In the genomic region with DNA sequence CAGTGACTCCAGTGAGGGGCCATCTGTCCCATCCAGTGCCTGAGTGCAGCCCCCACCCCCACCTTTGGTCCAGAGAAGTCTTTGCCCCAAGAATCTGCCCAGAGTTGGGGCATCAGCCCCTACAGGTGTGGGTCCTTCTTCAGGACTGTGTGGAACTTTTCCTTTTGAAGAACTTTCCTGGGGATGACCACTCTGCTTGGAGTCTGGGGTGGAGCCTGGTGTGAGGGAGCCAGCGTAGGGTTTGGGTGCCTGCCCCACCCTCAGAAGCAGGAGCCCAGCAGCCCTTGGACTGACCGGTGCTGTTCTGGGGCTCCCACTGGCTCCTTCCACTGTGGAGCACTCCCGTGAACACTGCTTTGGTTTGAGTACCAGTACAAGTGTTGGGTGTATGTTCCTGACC, we compare ENCODE assay signal across 1 cellular context.
TF ChIP-seq lines count a peak whose summit lies in the region.

No MANE protein-coding gene starts in this region.

TF ChIP-seq in A549, 52 proteins besides CTCF, POLR2A, EP300 and RAD21:
- TF ChIP-seq, protein P1, sequence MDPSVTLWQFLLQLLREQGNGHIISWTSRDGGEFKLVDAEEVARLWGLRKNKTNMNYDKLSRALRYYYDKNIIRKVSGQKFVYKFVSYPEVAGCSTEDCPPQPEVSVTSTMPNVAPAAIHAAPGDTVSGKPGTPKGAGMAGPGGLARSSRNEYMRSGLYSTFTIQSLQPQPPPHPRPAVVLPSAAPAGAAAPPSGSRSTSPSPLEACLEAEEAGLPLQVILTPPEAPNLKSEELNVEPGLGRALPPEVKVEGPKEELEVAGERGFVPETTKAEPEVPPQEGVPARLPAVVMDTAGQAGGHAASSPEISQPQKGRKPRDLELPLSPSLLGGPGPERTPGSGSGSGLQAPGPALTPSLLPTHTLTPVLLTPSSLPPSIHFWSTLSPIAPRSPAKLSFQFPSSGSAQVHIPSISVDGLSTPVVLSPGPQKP (IDR thresholded peaks at IDR 0.05; ENCODE audit: low read depth, low read length): no peak
- TF ChIP-seq HEYL (CRISPR knock-in tag; IDR thresholded peaks at IDR 0.05): no peak
- TF ChIP-seq, protein P2, sequence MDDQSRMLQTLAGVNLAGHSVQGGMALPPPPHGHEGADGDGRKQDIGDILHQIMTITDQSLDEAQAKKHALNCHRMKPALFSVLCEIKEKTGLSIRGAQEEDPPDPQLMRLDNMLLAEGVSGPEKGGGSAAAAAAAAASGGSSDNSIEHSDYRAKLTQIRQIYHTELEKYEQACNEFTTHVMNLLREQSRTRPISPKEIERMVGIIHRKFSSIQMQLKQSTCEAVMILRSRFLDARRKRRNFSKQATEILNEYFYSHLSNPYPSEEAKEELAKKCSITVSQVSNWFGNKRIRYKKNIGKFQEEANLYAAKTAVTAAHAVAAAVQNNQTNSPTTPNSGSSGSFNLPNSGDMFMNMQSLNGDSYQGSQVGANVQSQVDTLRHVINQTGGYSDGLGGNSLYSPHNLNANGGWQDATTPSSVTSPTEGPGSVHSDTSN (IDR thresholded peaks at IDR 0.05): no peak
- TF ChIP-seq, protein P3, sequence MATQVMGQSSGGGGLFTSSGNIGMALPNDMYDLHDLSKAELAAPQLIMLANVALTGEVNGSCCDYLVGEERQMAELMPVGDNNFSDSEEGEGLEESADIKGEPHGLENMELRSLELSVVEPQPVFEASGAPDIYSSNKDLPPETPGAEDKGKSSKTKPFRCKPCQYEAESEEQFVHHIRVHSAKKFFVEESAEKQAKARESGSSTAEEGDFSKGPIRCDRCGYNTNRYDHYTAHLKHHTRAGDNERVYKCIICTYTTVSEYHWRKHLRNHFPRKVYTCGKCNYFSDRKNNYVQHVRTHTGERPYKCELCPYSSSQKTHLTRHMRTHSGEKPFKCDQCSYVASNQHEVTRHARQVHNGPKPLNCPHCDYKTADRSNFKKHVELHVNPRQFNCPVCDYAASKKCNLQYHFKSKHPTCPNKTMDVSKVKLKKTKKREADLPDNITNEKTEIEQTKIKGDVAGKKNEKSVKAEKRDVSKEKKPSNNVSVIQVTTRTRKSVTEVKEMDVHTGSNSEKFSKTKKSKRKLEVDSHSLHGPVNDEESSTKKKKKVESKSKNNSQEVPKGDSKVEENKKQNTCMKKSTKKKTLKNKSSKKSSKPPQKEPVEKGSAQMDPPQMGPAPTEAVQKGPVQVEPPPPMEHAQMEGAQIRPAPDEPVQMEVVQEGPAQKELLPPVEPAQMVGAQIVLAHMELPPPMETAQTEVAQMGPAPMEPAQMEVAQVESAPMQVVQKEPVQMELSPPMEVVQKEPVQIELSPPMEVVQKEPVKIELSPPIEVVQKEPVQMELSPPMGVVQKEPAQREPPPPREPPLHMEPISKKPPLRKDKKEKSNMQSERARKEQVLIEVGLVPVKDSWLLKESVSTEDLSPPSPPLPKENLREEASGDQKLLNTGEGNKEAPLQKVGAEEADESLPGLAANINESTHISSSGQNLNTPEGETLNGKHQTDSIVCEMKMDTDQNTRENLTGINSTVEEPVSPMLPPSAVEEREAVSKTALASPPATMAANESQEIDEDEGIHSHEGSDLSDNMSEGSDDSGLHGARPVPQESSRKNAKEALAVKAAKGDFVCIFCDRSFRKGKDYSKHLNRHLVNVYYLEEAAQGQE (IDR thresholded peaks at IDR 0.05): no peak
- no peak for TF ChIP-seq SMC3 (IDR thresholded peaks at IDR 0.05)
- TF ChIP-seq, protein P4, sequence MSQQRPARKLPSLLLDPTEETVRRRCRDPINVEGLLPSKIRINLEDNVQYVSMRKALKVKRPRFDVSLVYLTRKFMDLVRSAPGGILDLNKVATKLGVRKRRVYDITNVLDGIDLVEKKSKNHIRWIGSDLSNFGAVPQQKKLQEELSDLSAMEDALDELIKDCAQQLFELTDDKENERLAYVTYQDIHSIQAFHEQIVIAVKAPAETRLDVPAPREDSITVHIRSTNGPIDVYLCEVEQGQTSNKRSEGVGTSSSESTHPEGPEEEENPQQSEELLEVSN (IDR thresholded peaks at IDR 0.05; ENCODE audit: borderline replicate concordance, low read depth): no peak
- TF ChIP-seq KDM5A (IDR thresholded peaks at IDR 0.05): no peak
- no peak for TF ChIP-seq SREBF2 (IDR thresholded peaks at IDR 0.05)
